In genomic region chr20:60132162-60132826, GRCh38 we compare ENCODE assay signal across 21 cellular contexts.
A peak's percentile ranks its signal among the peaks of the same experiment; 100 is the strongest.
DNase-seq lines count a peak whose midpoint lies in the region; ATAC-seq, FAIRE-seq and TF ChIP-seq lines count a peak whose summit lies in the region.
"Had no signal": no experiment of that assay in that cellular context is flagged by ENCODE, and none has a peak within 500 bp of the region (broad histone marks: within the 10 kb centered on the region; RNA-seq: fewer than 3 reads in every experiment).

No MANE protein-coding gene starts in this region.

- no TSS peak for BruUV-seq in Calu3 (replicated peaks; lab: Mats Ljungman, UMichigan)

- no peak overlapping the region for H2AFZ ChIP-seq in neuronal stem cell (ENCODE audit: low read length)

- H3K4ac ChIP-seq in neuronal stem cell (ENCODE audit: low read length): no peak overlapping the region

- H2BK120ac ChIP-seq in neuronal stem cell (ENCODE audit: low read depth, low read length): no peak overlapping the region

- H3K79me1 ChIP-seq in neuronal stem cell (ENCODE audit: low read depth, low read length): no peaks in the 10 kb centered on the region

- CTCF ChIA-PET in Calu3 (lab: Charles Lee): no interaction called here

- H3K36me3 ChIP-seq in RWPE2 (ENCODE audit: low read depth) (no peaks in the 10 kb centered on the region), neuronal stem cell (replicated peaks in 1 of 2; ENCODE audit: control insufficient read depth in 2 of 2, insufficient read depth in 2 of 2, low read length in 2 of 2) (no peaks in the 10 kb centered on the region)
- H3K36me3 ChIP-seq: SJCRH30 had no signal

- no peak overlapping the region for H3K9ac ChIP-seq in neuronal stem cell (ENCODE audit: low read depth, low read length, poor library complexity)

- peaks cover 5% of the 10 kb centered on the region for H3K27me3 ChIP-seq in RWPE2 (ENCODE audit: insufficient read depth, poor library complexity, severe bottlenecking)
- no peaks in the 10 kb centered on the region for H3K27me3 ChIP-seq in neuronal stem cell (ENCODE audit: control insufficient read depth in 3 of 3, insufficient read depth in 3 of 3, low read depth in 1 of 3, low read length in 3 of 3)

- no peak overlapping the region for H3K4me3 ChIP-seq in RWPE2 (ENCODE audit: severe bottlenecking)
- no peak overlapping the region for H3K4me3 ChIP-seq in neuronal stem cell (ENCODE audit: low read length in 2 of 2)
- H3K4me3 ChIP-seq: SJCRH30 had no signal

- peaks cover 8% of the 10 kb centered on the region for H3K4me1 ChIP-seq in RWPE2 (ENCODE audit: insufficient read depth, poor library complexity, severe bottlenecking)
- no peaks in the 10 kb centered on the region for H3K4me1 ChIP-seq in neuronal stem cell (ENCODE audit: control insufficient read depth in 2 of 2, insufficient read depth in 1 of 2, low read depth in 1 of 2, low read length in 2 of 2)
- H3K4me1 ChIP-seq: SJCRH30 had no signal

- H2BK5ac ChIP-seq in neuronal stem cell (ENCODE audit: low read length): no peak overlapping the region

- peak overlapping the region; percentile 15 for H3K14ac ChIP-seq in neuronal stem cell (ENCODE audit: low read length)

- H3K4me3 Mint-ChIP-seq in Calu3 (ENCODE audit: low read depth, unreplicated experiment): no peak overlapping the region
- H3K4me3 Mint-ChIP-seq: B cell; CD8-positive, alpha-beta T cell had no signal

- peak; percentile 24 for DNase-seq in Calu3
- DNase-seq in HTR-8/SVneo (ENCODE audit: insufficient read length, low spot score): no peak
- DNase-seq in RWPE2 (ENCODE audit: low spot score): peak; percentile 67
- no peak for DNase-seq in neuronal stem cell (ENCODE audit: low spot score)
- DNase-seq in NCI-H226: no peak
- no peak for DNase-seq in COLO668 (lab: John Stamatoyannopoulos, UW; ENCODE audit: unreplicated experiment)
- DNase-seq: CD8-positive, alpha-beta T cell; DMS79 treated with DMSO at 0.1 percent for 48 hours; IMR-90; NCI-H1417 treated with DMSO at 0.1 percent for 48 hours; NCI-H2029; NCI-H2171 treated with DMSO at 0.1 percent for 48 hours; NCI-H774; SJCRH30; T-helper 2 cell had no signal

- no peak overlapping the region for H3K4me2 ChIP-seq in neuronal stem cell (ENCODE audit: insufficient read depth, low read length, poor library complexity, severe bottlenecking)

- H4K8ac ChIP-seq in neuronal stem cell (ENCODE audit: low read depth, low read length): no peak overlapping the region

- H3K4me1 Mint-ChIP-seq in Calu3 (ENCODE audit: low read depth, unreplicated experiment): peaks cover 9% of the 10 kb centered on the region
- H3K4me1 Mint-ChIP-seq: B cell had no signal

- no peak overlapping the region for H3K23ac ChIP-seq in neuronal stem cell (ENCODE audit: low read depth, low read length, poor library complexity)

- H2AK5ac ChIP-seq in neuronal stem cell (ENCODE audit: low read depth, low read length): no peak overlapping the region

- no CpG with 5 or more reads among the region's 8 CpGs for whole genome bisulfite sequencing in neuronal stem cell (ENCODE audit: extremely low coverage in 2 of 2, insufficient read length in 2 of 2, insufficient replicate concordance in 1 of 2), 2 donors

- no peak overlapping the region for H2BK15ac ChIP-seq in neuronal stem cell (ENCODE audit: low read length)

- intact Hi-C loops in Calu3 (cut with micrococcal nuclease; ENCODE audit: unreplicated experiment): loop anchor here (10.0 kb wide), 2 partner anchors 133 to 233 kb away; no protein-coding TSS in a partner anchor

- H3K27ac Mint-ChIP-seq in Calu3 (ENCODE audit: unreplicated experiment): no peak overlapping the region
- H3K27ac Mint-ChIP-seq: B cell; CD8-positive, alpha-beta T cell had no signal

- H3K36me3 Mint-ChIP-seq in Calu3 (ENCODE audit: insufficient read depth, unreplicated experiment): peaks cover 3% of the 10 kb centered on the region
- H3K36me3 Mint-ChIP-seq: CD8-positive, alpha-beta T cell had no signal

- H3K27ac ChIP-seq in RWPE2 (ENCODE audit: poor library complexity, severe bottlenecking): no peak overlapping the region
- H3K27ac ChIP-seq in neuronal stem cell (replicated peaks; ENCODE audit: low read length): no peak overlapping the region
- H3K27ac ChIP-seq: SJCRH30 had no signal

- H3K9me3 ChIP-seq in RWPE2 (ENCODE audit: severe bottlenecking) (no peaks in the 10 kb centered on the region), neuronal stem cell (replicated peaks in 1 of 2; ENCODE audit: control insufficient read depth in 2 of 2, insufficient read depth in 1 of 2, low read depth in 1 of 2, low read length in 2 of 2) (no peaks in the 10 kb centered on the region)
- H3K9me3 ChIP-seq: SJCRH30 had no signal

- ATAC-seq in RWPE2 (ENCODE audit: low read depth) (peak; percentile 71), GM18873 (IDR thresholded peaks at IDR 0.05; ENCODE audit: low FRiP score, unreplicated experiment) (no peak)
- ATAC-seq: CD8-positive, alpha-beta T cell; Panc1 had no signal

- no peak overlapping the region for H4K91ac ChIP-seq in neuronal stem cell (ENCODE audit: low read depth, low read length, poor library complexity)

- no peak overlapping the region for H2BK12ac ChIP-seq in neuronal stem cell (ENCODE audit: low read length)

- no peaks in the 10 kb centered on the region for H3K9me3 Mint-ChIP-seq in Calu3 (ENCODE audit: low read depth, unreplicated experiment)
- H3K9me3 Mint-ChIP-seq: CD8-positive, alpha-beta T cell had no signal

- no peak overlapping the region for H3K18ac ChIP-seq in neuronal stem cell (ENCODE audit: low read length)

- TF ChIP-seq CTCF in Calu3 (IDR thresholded peaks at IDR 0.05; ENCODE audit: unreplicated experiment): no peak
- TF ChIP-seq CTCF in RWPE2 (IDR thresholded peaks at IDR 0.05; ENCODE audit: poor library complexity, severe bottlenecking): no peak

- peak; percentile 80 for FAIRE-seq in HTR-8/SVneo (lab: Jason Lieb, UNC)
- FAIRE-seq: G401.6, GM18507, H1 had no signal

- peaks cover 50% of the 10 kb centered on the region for H3K27me3 Mint-ChIP-seq in Calu3 (ENCODE audit: unreplicated experiment)

Comparison
In these comparisons a context has a peak if more than half of its experiments do, and no peak if none do; other contexts are left out.
1. DNase-seq: peak in Calu3 (single experiment) and RWPE2 (single experiment); none in HTR-8/SVneo (single experiment), neuronal stem cell (single experiment), NCI-H226 (single experiment) and COLO668 (single experiment).